7 cellular contexts compared by ENCODE assay signal in the genomic region with DNA sequence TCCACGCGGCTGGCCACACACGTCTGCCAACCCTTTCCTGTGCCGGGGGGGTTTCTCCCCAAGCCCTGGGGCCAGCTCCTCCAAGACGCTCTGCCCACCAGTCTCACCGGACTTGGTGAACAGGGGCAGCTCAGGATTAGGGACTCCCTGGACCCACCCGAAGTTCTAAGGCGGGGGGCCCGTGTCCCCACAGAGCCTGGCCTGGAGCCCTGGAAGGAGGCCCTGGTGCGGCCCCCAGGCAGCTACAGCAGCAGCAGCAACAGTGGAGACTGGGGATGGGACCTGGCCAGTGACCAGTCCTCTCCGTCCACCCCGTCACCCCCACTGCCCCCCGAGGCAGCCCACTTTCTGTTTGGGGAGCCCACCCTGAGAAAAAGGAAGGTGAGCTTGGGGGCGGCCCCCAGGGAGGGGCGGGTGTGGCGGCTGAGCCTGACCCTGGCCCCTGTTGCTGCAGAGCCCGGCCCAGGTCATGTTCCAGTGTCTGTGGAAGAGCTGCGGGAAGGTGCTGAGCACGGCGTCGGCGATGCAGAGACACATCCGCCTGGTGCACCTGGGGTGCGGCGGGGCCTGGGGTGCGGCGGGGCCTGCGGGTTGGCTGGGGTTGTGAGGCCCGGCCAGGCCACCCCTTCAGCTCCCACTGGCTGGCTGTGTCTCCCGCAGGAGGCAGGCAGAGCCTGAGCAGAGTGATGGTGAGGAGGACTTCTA. TPM values are rescaled to one million over a fixed set of nuclear protein-coding genes. Genes with fewer than 3 reads are reported as not detected.
DNase-seq lines count a peak whose midpoint lies in the region; ATAC-seq, FAIRE-seq and TF ChIP-seq lines count a peak whose summit lies in the region.
"Had no signal": no experiment of that assay in that cellular context is flagged by ENCODE, and none has a peak within 500 bp of the region (broad histone marks: within the 10 kb centered on the region; RNA-seq: fewer than 3 reads in every experiment).

No MANE protein-coding gene starts in this region.

- H3K79me2 ChIP-seq in ACC112 (ENCODE audit: control insufficient read depth, insufficient read depth, low read length, unreplicated experiment) (peaks cover 9% of the 10 kb centered on the region), HepG2 (ENCODE audit: insufficient read depth, low read length) (peaks cover 21% of the 10 kb centered on the region)

- H3K4me1 ChIP-seq in ACC112 (ENCODE audit: control insufficient read depth, insufficient read depth, low read length, unreplicated experiment) (peaks cover 9% of the 10 kb centered on the region), HepG2 (ENCODE audit: insufficient read depth, low read length) (peaks cover 64% of the 10 kb centered on the region)

- no peaks in the 10 kb centered on the region for H3K27me3 Mint-ChIP-seq in T-helper 17 cell

- H2AFZ ChIP-seq in ACC112 (ENCODE audit: low read length, unreplicated experiment) = no peak overlapping the region
- H2AFZ ChIP-seq in HepG2 (ENCODE audit: low read length) = no peak overlapping the region

- FAIRE-seq in HepG2 (lab: Jason Lieb, UNC) = no peak
- FAIRE-seq: G401.6 had no signal

- H3K4me2 ChIP-seq in HepG2 (ENCODE audit: low read depth, low read length) = peak overlapping the region; percentile 95

- no peak for TF ChIP-seq CTCF in HepG2 (CRISPR knock-in tag; IDR thresholded peaks at IDR 0.05)

- H3K36me3 Mint-ChIP-seq in T-helper 17 cell (ENCODE audit: low read depth) = no peaks in the 10 kb centered on the region

- TF ChIP-seq EP300 in HepG2 (IDR thresholded peaks at IDR 0.05; ENCODE audit: low read depth in 2 of 2, low read length in 2 of 2) (no peak), HepG2 (CRISPR knock-in tag; IDR thresholded peaks at IDR 0.05; ENCODE audit: borderline replicate concordance) (no peak)

- H3K4me3 ChIP-seq in ACC112 (ENCODE audit: low read depth, low read length) (peak overlapping the region; percentile 86), HepG2 (replicated peaks in 1 of 3; ENCODE audit: insufficient read depth in 1 of 3, low read depth in 2 of 3, low read length in 3 of 3) (peak overlapping the region; percentile 61 to 84 (median 83))

- H3K27ac ChIP-seq in ACC112 (ENCODE audit: low read depth, low read length) (no peak overlapping the region), HepG2 (ENCODE audit: extremely low read length, insufficient read depth, low read length) (peak overlapping the region; percentile 92)

- intact Hi-C loops in HepG2 (cut with micrococcal nuclease; ENCODE audit: unreplicated experiment) = loop anchor here (2.0 to 10.0 kb wide), 3 partner anchors 35 to 123 kb away; partner anchors contain the start of genes ABHD16B, ARFRP1 and TPD52L2

- BruUV-seq in HepG2 (replicated peaks; lab: Mats Ljungman, UMichigan) = no TSS peak

- ATAC-seq in T-helper 17 cell (no peak), HepG2 (no peak)

- H4K20me1 ChIP-seq in HepG2 (ENCODE audit: insufficient read depth, low read length) = no peaks in the 10 kb centered on the region

- TF ChIP-seq POLR2A in HepG2 (IDR thresholded peaks at IDR 0.05; ENCODE audit: insufficient read depth in 1 of 2, low read depth in 2 of 2, low read length in 2 of 2) = no peak

- peak overlapping the region; percentile 84 for H3K9ac ChIP-seq in HepG2 (ENCODE audit: insufficient read depth, low read depth, low read length)

- peaks cover 4% of the 10 kb centered on the region; the same call in 1 of the 2 replicates for H3K36me3 ChIP-seq in ACC112 (ENCODE audit: insufficient read depth, low read length)
- H3K36me3 ChIP-seq in HepG2 (replicated peaks in 1 of 2; ENCODE audit: control insufficient read depth in 1 of 2, insufficient read depth in 2 of 2, low read length in 2 of 2) = peaks cover 17 to 27% of the 10 kb centered on the region in 2 experiments

- DNase-seq in T-helper 17 cell (no peak), HepG2 (ENCODE audit: low spot score) (no peak), NCI-H2196 treated with DMSO at 0.1 percent for 48 hours (lab: John Stamatoyannopoulos, UW; ENCODE audit: unreplicated experiment) (no peak), NCI-H1417 treated with DMSO at 0.1 percent for 48 hours (lab: John Stamatoyannopoulos, UW) (no peak), islet precursor cell (no peak)

- H3K4me3 Mint-ChIP-seq in T-helper 17 cell = peak overlapping the region; percentile 74

- POLR2A ChIA-PET in HepG2 (lab: Yijun Ruan, JAX) = interaction anchor here (0.9 to 2.4 kb wide), 28 partner anchors 8 to 312 kb away, joined by 3 to 41 read pairs (median 6); partner anchors contain the start of genes ARFRP1, GMEB2, PRPF6 and RTEL1

- H3K4me1 Mint-ChIP-seq in T-helper 17 cell = peaks cover 2% of the 10 kb centered on the region

- no peaks in the 10 kb centered on the region for H3K9me3 ChIP-seq in T-helper 17 cell (ENCODE audit: control insufficient read depth, low read length, poor library complexity, severe bottlenecking)
- no peaks in the 10 kb centered on the region for H3K9me3 ChIP-seq in HepG2 (ENCODE audit: low read length)

- CTCF ChIA-PET in HepG2 (lab: Yijun Ruan, JAX; ENCODE audit: low intra/inter-chr PET ratio, low total read pairs) = interaction anchor here (1.0 kb wide), 1 partner anchor 35 kb away, joined by 4 read pairs; no protein-coding TSS in a partner anchor

- H3K27me3 ChIP-seq in ACC112 (ENCODE audit: insufficient read depth, low read length) (no peaks in the 10 kb centered on the region), HepG2 (ENCODE audit: control insufficient read depth in 1 of 2, insufficient read depth in 2 of 2, low read length in 2 of 2) (no peaks in the 10 kb centered on the region)

- in situ Hi-C loops in HepG2 (cut with HindIII; ENCODE audit: extremely low pct_ligation_motif_present, low pct_unique_long_range_greater_than_20kb) = loop anchor here (5.0 kb wide), 1 partner anchor 35 kb away; the partner anchor contains the start of genes ARFRP1 and ZGPAT

- TF ChIP-seq RAD21 in HepG2 (CRISPR knock-in tag; IDR thresholded peaks at IDR 0.05) = 0 out of 2 replicates have a peak, but pooled peaks have one; percentile 2

- WGBS in HepG2 (ENCODE audit: low lambda C conversion rate) = 75% methylated on average over 30 of the region's 30 CpGs

- no peak overlapping the region for H3K27ac Mint-ChIP-seq in T-helper 17 cell

RNA-seq across cellular contexts. Expression of gene SLC2A4RG, which starts 2.3 kb away (rescaled TPM):
- total RNA-seq in T-helper 17 cell = 100 to 1,000 TPM in 1 of 2 donors, 10 to 100 TPM in 1; 98.1 to 103 TPM
- total RNA-seq in HepG2 (2016; rRNA removed; fragmentation: Illumina TruSeq; extraction: Trizol) = 47.4 and 91.4 TPM in 2 replicates
- 129 and 134 TPM in 2 replicates for total RNA-seq in HepG2 (2016; cell fraction: cytosol; rRNA removed; fragmentation: Illumina TruSeq; extraction: Trizol; ENCODE audit: low read depth)
- 39.6 and 94.5 TPM in 2 replicates for total RNA-seq in HepG2 (2016; cell fraction: insoluble cytoplasmic fraction; rRNA removed; fragmentation: Illumina TruSeq; extraction: Trizol)
- total RNA-seq in HepG2 (2016; cell fraction: membrane; rRNA removed; fragmentation: Illumina TruSeq; extraction: Trizol) = 171 and 186 TPM in 2 replicates
- 92.1 and 130 TPM in 2 replicates for total RNA-seq in HepG2 (2016; cell fraction: nucleus; rRNA removed; fragmentation: Illumina TruSeq; extraction: Trizol)
- 95.9 and 105 TPM in 2 replicates for polyA plus RNA-seq in HepG2 (2011; rRNA removed)
- polyA plus RNA-seq in HepG2 (2011; cell fraction: cytosol; rRNA removed) = 36.7 and 62.3 TPM in 2 replicates
- 581 and 754 TPM in 2 replicates for polyA plus RNA-seq in HepG2 (2011; cell fraction: nucleus; rRNA removed)
- 65.4 and 92.2 TPM in 2 replicates for polyA plus RNA-seq in HepG2 (2012)
- 354 and 372 TPM in 2 replicates for polyA plus RNA-seq in HepG2 (2016; cell fraction: cytosol; fragmentation: Illumina TruSeq; extraction: Trizol; ENCODE audit: low read depth)
- polyA plus RNA-seq in HepG2 (2016; cell fraction: insoluble cytoplasmic fraction; fragmentation: Illumina TruSeq; extraction: Trizol; ENCODE audit: low read depth) = 107 and 130 TPM in 2 replicates
- 352 and 381 TPM in 2 replicates for polyA plus RNA-seq in HepG2 (2016; cell fraction: membrane; fragmentation: Illumina TruSeq; extraction: Trizol; ENCODE audit: low read depth)
- 510 and 535 TPM in 2 replicates for polyA plus RNA-seq in HepG2 (2016; cell fraction: nucleus; fragmentation: Illumina TruSeq; extraction: Trizol; ENCODE audit: insufficient read depth, low read depth)
- polyA minus RNA-seq in HepG2 (2011; rRNA and poly(A)+ RNA removed; ENCODE audit: low replicate concordance) = 23.9 and 51.3 TPM in 2 replicates
- polyA minus RNA-seq in HepG2 (2011; cell fraction: cytosol; rRNA and poly(A)+ RNA removed) = 24.3 and 27.0 TPM in 2 replicates
- 61.3 and 75.8 TPM in 2 replicates for polyA minus RNA-seq in HepG2 (2011; cell fraction: nucleus; rRNA and poly(A)+ RNA removed)

RNA-seq across cellular contexts. Expression of gene LIME1, which starts 5.4 kb away (rescaled TPM):
- total RNA-seq in T-helper 17 cell (100 to 1,000 TPM; 156 to 179 TPM), HepG2 (2016; rRNA removed; fragmentation: Illumina TruSeq; extraction: Trizol) (51.5 and 61.5 TPM in 2 replicates)
- total RNA-seq in HepG2 (2016; cell fraction: cytosol; rRNA removed; fragmentation: Illumina TruSeq; extraction: Trizol; ENCODE audit: low read depth) = 59.8 and 81.2 TPM in 2 replicates
- total RNA-seq in HepG2 (2016; cell fraction: insoluble cytoplasmic fraction; rRNA removed; fragmentation: Illumina TruSeq; extraction: Trizol) = 46.5 and 57.9 TPM in 2 replicates
- 59.4 and 77.4 TPM in 2 replicates for total RNA-seq in HepG2 (2016; cell fraction: membrane; rRNA removed; fragmentation: Illumina TruSeq; extraction: Trizol)
- total RNA-seq in HepG2 (2016; cell fraction: nucleus; rRNA removed; fragmentation: Illumina TruSeq; extraction: Trizol) = 31.7 and 32.4 TPM in 2 replicates
- 13.0 and 23.5 TPM in 2 replicates for polyA plus RNA-seq in HepG2 (2011; rRNA removed)
- 20.4 and 43.4 TPM in 2 replicates for polyA plus RNA-seq in HepG2 (2011; cell fraction: cytosol; rRNA removed)
- polyA plus RNA-seq in HepG2 (2011; cell fraction: nucleus; rRNA removed) = 145 and 202 TPM in 2 replicates
- 14.6 and 20.3 TPM in 2 replicates for polyA plus RNA-seq in HepG2 (2012)
- 90.7 and 108 TPM in 2 replicates for polyA plus RNA-seq in HepG2 (2016; cell fraction: cytosol; fragmentation: Illumina TruSeq; extraction: Trizol; ENCODE audit: low read depth)
- 72.4 and 82.2 TPM in 2 replicates for polyA plus RNA-seq in HepG2 (2016; cell fraction: insoluble cytoplasmic fraction; fragmentation: Illumina TruSeq; extraction: Trizol; ENCODE audit: low read depth)
- 75.9 and 77.5 TPM in 2 replicates for polyA plus RNA-seq in HepG2 (2016; cell fraction: membrane; fragmentation: Illumina TruSeq; extraction: Trizol; ENCODE audit: low read depth)
- polyA plus RNA-seq in HepG2 (2016; cell fraction: nucleus; fragmentation: Illumina TruSeq; extraction: Trizol; ENCODE audit: insufficient read depth, low read depth) = 89.9 and 96.0 TPM in 2 replicates
- polyA minus RNA-seq in HepG2 (2011; rRNA and poly(A)+ RNA removed; ENCODE audit: low replicate concordance) = 2.1 and 20.3 TPM in 2 replicates
- polyA minus RNA-seq in HepG2 (2011; cell fraction: cytosol; rRNA and poly(A)+ RNA removed) = 22.2 and 31.7 TPM in 2 replicates
- polyA minus RNA-seq in HepG2 (2011; cell fraction: nucleus; rRNA and poly(A)+ RNA removed) = 13.2 and 15.8 TPM in 2 replicates

RNA-seq across cellular contexts. Expression of gene ZGPAT, which starts 34.0 kb away (rescaled TPM):
- total RNA-seq in T-helper 17 cell (10 to 100 TPM; 35.0 to 39.8 TPM), HepG2 (2016; rRNA removed; fragmentation: Illumina TruSeq; extraction: Trizol) (40.2 and 41.9 TPM in 2 replicates)
- total RNA-seq in HepG2 (2016; cell fraction: cytosol; rRNA removed; fragmentation: Illumina TruSeq; extraction: Trizol; ENCODE audit: low read depth) = 34.8 and 37.0 TPM in 2 replicates
- 37.7 and 46.6 TPM in 2 replicates for total RNA-seq in HepG2 (2016; cell fraction: insoluble cytoplasmic fraction; rRNA removed; fragmentation: Illumina TruSeq; extraction: Trizol)
- 18.3 and 22.0 TPM in 2 replicates for total RNA-seq in HepG2 (2016; cell fraction: membrane; rRNA removed; fragmentation: Illumina TruSeq; extraction: Trizol)
- 23.9 and 24.8 TPM in 2 replicates for total RNA-seq in HepG2 (2016; cell fraction: nucleus; rRNA removed; fragmentation: Illumina TruSeq; extraction: Trizol)
- polyA plus RNA-seq in HepG2 (2011; rRNA removed) = 23.0 and 32.8 TPM in 2 replicates
- polyA plus RNA-seq in HepG2 (2011; cell fraction: cytosol; rRNA removed) = 17.1 and 24.8 TPM in 2 replicates
- polyA plus RNA-seq in HepG2 (2011; cell fraction: nucleus; rRNA removed) = 93.0 and 104 TPM in 2 replicates
- 16.8 and 17.7 TPM in 2 replicates for polyA plus RNA-seq in HepG2 (2012)
- 4.5 and 5.1 TPM in 2 replicates for polyA plus RNA-seq in HepG2 (2016; cell fraction: cytosol; fragmentation: Illumina TruSeq; extraction: Trizol; ENCODE audit: low read depth)
- 36.0 and 43.8 TPM in 2 replicates for polyA plus RNA-seq in HepG2 (2016; cell fraction: insoluble cytoplasmic fraction; fragmentation: Illumina TruSeq; extraction: Trizol; ENCODE audit: low read depth)
- polyA plus RNA-seq in HepG2 (2016; cell fraction: membrane; fragmentation: Illumina TruSeq; extraction: Trizol; ENCODE audit: low read depth) = 9.1 and 10.0 TPM in 2 replicates
- 70.9 and 80.9 TPM in 2 replicates for polyA plus RNA-seq in HepG2 (2016; cell fraction: nucleus; fragmentation: Illumina TruSeq; extraction: Trizol; ENCODE audit: insufficient read depth, low read depth)
- polyA minus RNA-seq in HepG2 (2011; rRNA and poly(A)+ RNA removed; ENCODE audit: low replicate concordance) = 12.8 and 40.1 TPM in 2 replicates
- 9.3 and 9.5 TPM in 2 replicates for polyA minus RNA-seq in HepG2 (2011; cell fraction: cytosol; rRNA and poly(A)+ RNA removed)
- polyA minus RNA-seq in HepG2 (2011; cell fraction: nucleus; rRNA and poly(A)+ RNA removed) = 13.8 and 15.9 TPM in 2 replicates

RNA-seq across cellular contexts. Expression of gene ARFRP1, which starts 34.1 kb away (rescaled TPM):
- total RNA-seq in T-helper 17 cell (10 to 100 TPM; 44.0 to 53.2 TPM), HepG2 (2016; rRNA removed; fragmentation: Illumina TruSeq; extraction: Trizol) (33.7 and 51.1 TPM in 2 replicates)
- 9.6 and 11.5 TPM in 2 replicates for total RNA-seq in HepG2 (2016; cell fraction: cytosol; rRNA removed; fragmentation: Illumina TruSeq; extraction: Trizol; ENCODE audit: low read depth)
- total RNA-seq in HepG2 (2016; cell fraction: insoluble cytoplasmic fraction; rRNA removed; fragmentation: Illumina TruSeq; extraction: Trizol) = 31.8 and 53.2 TPM in 2 replicates
- total RNA-seq in HepG2 (2016; cell fraction: membrane; rRNA removed; fragmentation: Illumina TruSeq; extraction: Trizol) = 22.2 and 23.1 TPM in 2 replicates
- 37.5 and 46.0 TPM in 2 replicates for total RNA-seq in HepG2 (2016; cell fraction: nucleus; rRNA removed; fragmentation: Illumina TruSeq; extraction: Trizol)
- polyA plus RNA-seq in HepG2 (2011; rRNA removed) = 32.0 and 42.8 TPM in 2 replicates
- polyA plus RNA-seq in HepG2 (2011; cell fraction: cytosol; rRNA removed) = 48.5 and 49.6 TPM in 2 replicates
- 123 and 125 TPM in 2 replicates for polyA plus RNA-seq in HepG2 (2011; cell fraction: nucleus; rRNA removed)
- 26.6 and 30.7 TPM in 2 replicates for polyA plus RNA-seq in HepG2 (2012)
- polyA plus RNA-seq in HepG2 (2016; cell fraction: cytosol; fragmentation: Illumina TruSeq; extraction: Trizol; ENCODE audit: low read depth) = 8.8 and 9.1 TPM in 2 replicates
- polyA plus RNA-seq in HepG2 (2016; cell fraction: insoluble cytoplasmic fraction; fragmentation: Illumina TruSeq; extraction: Trizol; ENCODE audit: low read depth) = 30.0 and 34.6 TPM in 2 replicates
- 12.6 and 13.5 TPM in 2 replicates for polyA plus RNA-seq in HepG2 (2016; cell fraction: membrane; fragmentation: Illumina TruSeq; extraction: Trizol; ENCODE audit: low read depth)
- polyA plus RNA-seq in HepG2 (2016; cell fraction: nucleus; fragmentation: Illumina TruSeq; extraction: Trizol; ENCODE audit: insufficient read depth, low read depth) = 86.0 and 91.0 TPM in 2 replicates
- polyA minus RNA-seq in HepG2 (2011; rRNA and poly(A)+ RNA removed; ENCODE audit: low replicate concordance) = 28.5 and 35.1 TPM in 2 replicates
- 10.4 and 12.4 TPM in 2 replicates for polyA minus RNA-seq in HepG2 (2011; cell fraction: cytosol; rRNA and poly(A)+ RNA removed)
- polyA minus RNA-seq in HepG2 (2011; cell fraction: nucleus; rRNA and poly(A)+ RNA removed) = 55.9 and 67.1 TPM in 2 replicates

RNA-seq across cellular contexts. Expression of gene TNFRSF6B, which starts 45.4 kb away (rescaled TPM):
- not detected for total RNA-seq in T-helper 17 cell
- not detected in 2 replicates for total RNA-seq in HepG2 (2016; rRNA removed; fragmentation: Illumina TruSeq; extraction: Trizol)
- total RNA-seq in HepG2 (2016; cell fraction: cytosol; rRNA removed; fragmentation: Illumina TruSeq; extraction: Trizol; ENCODE audit: low read depth) = not detected in 2 replicates
- not detected in 2 replicates for total RNA-seq in HepG2 (2016; cell fraction: insoluble cytoplasmic fraction; rRNA removed; fragmentation: Illumina TruSeq; extraction: Trizol)
- not detected in 2 replicates for total RNA-seq in HepG2 (2016; cell fraction: membrane; rRNA removed; fragmentation: Illumina TruSeq; extraction: Trizol)
- not detected in 2 replicates for total RNA-seq in HepG2 (2016; cell fraction: nucleus; rRNA removed; fragmentation: Illumina TruSeq; extraction: Trizol)
- 0.24 and 0.86 TPM in 2 replicates for polyA plus RNA-seq in HepG2 (2011; rRNA removed)
- 0.45 and 1.3 TPM in 2 replicates for polyA plus RNA-seq in HepG2 (2011; cell fraction: cytosol; rRNA removed)
- 22.5 and 36.0 TPM in 2 replicates for polyA plus RNA-seq in HepG2 (2011; cell fraction: nucleus; rRNA removed)
- 0.55 TPM in 1 of 2 replicates, not detected in the other for polyA plus RNA-seq in HepG2 (2012)
- polyA plus RNA-seq in HepG2 (2016; cell fraction: cytosol; fragmentation: Illumina TruSeq; extraction: Trizol; ENCODE audit: low read depth) = 0.45 and 0.48 TPM in 2 replicates
- polyA plus RNA-seq in HepG2 (2016; cell fraction: insoluble cytoplasmic fraction; fragmentation: Illumina TruSeq; extraction: Trizol; ENCODE audit: low read depth) = 0.32 TPM in 1 of 2 replicates, not detected in the other
- 0.37 and 0.71 TPM in 2 replicates for polyA plus RNA-seq in HepG2 (2016; cell fraction: membrane; fragmentation: Illumina TruSeq; extraction: Trizol; ENCODE audit: low read depth)
- polyA plus RNA-seq in HepG2 (2016; cell fraction: nucleus; fragmentation: Illumina TruSeq; extraction: Trizol; ENCODE audit: insufficient read depth, low read depth) = not detected in 2 replicates
- polyA minus RNA-seq in HepG2 (2011; rRNA and poly(A)+ RNA removed; ENCODE audit: low replicate concordance) = not detected in 2 replicates
- polyA minus RNA-seq in HepG2 (2011; cell fraction: cytosol; rRNA and poly(A)+ RNA removed) = not detected in 2 replicates
- polyA minus RNA-seq in HepG2 (2011; cell fraction: nucleus; rRNA and poly(A)+ RNA removed) = not detected in 2 replicates
